Comparison of ENCODE assay signal across 1 cellular context in the genomic region with DNA sequence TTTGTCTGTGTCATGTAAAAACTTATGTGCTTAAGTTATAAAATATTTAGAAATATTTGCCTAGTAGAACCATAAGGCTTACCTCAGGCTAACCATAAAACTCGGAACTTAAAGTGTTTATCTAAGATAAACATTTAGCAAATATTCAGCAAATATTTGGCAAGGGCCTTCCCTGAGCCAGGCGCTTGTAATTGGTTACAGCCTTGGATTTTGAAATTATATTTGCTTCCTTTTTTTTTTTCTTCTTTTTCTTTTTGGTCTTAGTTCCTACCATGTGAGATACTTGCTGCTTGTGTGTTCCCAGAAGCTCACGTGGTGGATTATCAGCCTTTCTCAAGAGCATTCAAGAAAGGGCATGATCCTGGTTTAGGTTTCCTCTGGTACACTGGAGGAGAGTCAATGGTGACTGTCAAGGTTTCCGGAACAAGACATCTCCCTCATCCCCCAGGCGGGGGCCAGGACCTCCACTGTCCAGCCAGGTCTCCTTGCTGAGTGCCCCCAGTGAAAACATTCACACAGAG.
TF ChIP-seq lines count a peak whose summit lies in the region.

No MANE protein-coding gene starts in this region.

TF ChIP-seq in K562, 482 proteins besides CTCF, POLR2A, EP300 and RAD21:
- TF ChIP-seq CBFA2T3 (IDR thresholded peaks at IDR 0.05) (no peak), SP1 (CRISPR knock-in tag; IDR thresholded peaks at IDR 0.05) (no peak), MCM7 (IDR thresholded peaks at IDR 0.05) (no peak), ZNF551 (CRISPR knock-in tag; IDR thresholded peaks at IDR 0.05) (no peak), ZNF23 (CRISPR knock-in tag; IDR thresholded peaks at IDR 0.05) (no peak), C11orf30 (IDR thresholded peaks at IDR 0.05; ENCODE audit: low read depth) (no peak), ZNF121 (CRISPR knock-in tag; conservative IDR thresholded peaks at IDR 0.05) (no peak), SMAD1 (IDR thresholded peaks at IDR 0.05; ENCODE audit: low read depth, low read length, partially characterized antibody) (no peak), DNMT1 (IDR thresholded peaks at IDR 0.05) (no peak), MCM3 (IDR thresholded peaks at IDR 0.05) (no peak), GABPB1 (CRISPR knock-in tag; IDR thresholded peaks at IDR 0.05) (no peak), PHB (CRISPR knock-in tag; IDR thresholded peaks at IDR 0.05) (no peak), RBM15 (IDR thresholded peaks at IDR 0.05; ENCODE audit: insufficient read depth, low read length) (no peak), JUN (IDR thresholded peaks at IDR 0.05; ENCODE audit: borderline replicate concordance, low read depth, low read length) (no peak), JUN (CRISPR knock-in tag; IDR thresholded peaks at IDR 0.05; ENCODE audit: borderline replicate concordance) (no peak)
- TF ChIP-seq, protein P1, sequence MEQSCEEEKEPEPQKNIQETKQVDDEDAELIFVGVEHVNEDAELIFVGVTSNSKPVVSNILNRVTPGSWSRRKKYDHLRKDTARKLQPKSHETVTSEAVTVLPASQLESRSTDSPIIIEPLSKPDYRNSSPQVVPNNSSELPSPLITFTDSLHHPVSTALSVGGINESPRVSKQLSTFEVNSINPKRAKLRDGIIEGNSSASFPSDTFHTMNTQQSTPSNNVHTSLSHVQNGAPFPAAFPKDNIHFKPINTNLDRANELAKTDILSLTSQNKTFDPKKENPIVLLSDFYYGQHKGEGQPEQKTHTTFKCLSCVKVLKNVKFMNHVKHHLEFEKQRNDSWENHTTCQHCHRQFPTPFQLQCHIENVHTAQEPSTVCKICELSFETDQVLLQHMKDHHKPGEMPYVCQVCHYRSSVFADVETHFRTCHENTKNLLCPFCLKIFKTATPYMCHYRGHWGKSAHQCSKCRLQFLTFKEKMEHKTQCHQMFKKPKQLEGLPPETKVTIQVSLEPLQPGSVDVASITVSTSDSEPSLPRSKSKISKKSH (CRISPR knock-in tag; IDR thresholded peaks at IDR 0.05) = no peak
- TF ChIP-seq, protein P2, sequence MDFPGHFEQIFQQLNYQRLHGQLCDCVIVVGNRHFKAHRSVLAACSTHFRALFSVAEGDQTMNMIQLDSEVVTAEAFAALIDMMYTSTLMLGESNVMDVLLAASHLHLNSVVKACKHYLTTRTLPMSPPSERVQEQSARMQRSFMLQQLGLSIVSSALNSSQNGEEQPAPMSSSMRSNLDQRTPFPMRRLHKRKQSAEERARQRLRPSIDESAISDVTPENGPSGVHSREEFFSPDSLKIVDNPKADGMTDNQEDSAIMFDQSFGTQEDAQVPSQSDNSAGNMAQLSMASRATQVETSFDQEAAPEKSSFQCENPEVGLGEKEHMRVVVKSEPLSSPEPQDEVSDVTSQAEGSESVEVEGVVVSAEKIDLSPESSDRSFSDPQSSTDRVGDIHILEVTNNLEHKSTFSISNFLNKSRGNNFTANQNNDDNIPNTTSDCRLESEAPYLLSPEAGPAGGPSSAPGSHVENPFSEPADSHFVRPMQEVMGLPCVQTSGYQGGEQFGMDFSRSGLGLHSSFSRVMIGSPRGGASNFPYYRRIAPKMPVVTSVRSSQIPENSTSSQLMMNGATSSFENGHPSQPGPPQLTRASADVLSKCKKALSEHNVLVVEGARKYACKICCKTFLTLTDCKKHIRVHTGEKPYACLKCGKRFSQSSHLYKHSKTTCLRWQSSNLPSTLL (IDR thresholded peaks at IDR 0.05) = no peak
- TF ChIP-seq, protein P3, sequence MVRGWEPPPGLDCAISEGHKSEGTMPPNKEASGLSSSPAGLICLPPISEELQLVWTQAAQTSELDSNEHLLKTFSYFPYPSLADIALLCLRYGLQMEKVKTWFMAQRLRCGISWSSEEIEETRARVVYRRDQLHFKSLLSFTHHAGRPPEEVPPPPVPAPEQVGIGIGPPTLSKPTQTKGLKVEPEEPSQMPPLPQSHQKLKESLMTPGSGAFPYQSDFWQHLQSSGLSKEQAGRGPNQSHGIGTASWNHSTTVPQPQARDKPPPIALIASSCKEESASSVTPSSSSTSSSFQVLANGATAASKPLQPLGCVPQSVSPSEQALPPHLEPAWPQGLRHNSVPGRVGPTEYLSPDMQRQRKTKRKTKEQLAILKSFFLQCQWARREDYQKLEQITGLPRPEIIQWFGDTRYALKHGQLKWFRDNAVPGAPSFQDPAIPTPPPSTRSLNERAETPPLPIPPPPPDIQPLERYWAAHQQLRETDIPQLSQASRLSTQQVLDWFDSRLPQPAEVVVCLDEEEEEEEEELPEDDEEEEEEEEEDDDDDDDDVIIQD (CRISPR knock-in tag; IDR thresholded peaks at IDR 0.05) = no peak
- TF ChIP-seq, protein P4, sequence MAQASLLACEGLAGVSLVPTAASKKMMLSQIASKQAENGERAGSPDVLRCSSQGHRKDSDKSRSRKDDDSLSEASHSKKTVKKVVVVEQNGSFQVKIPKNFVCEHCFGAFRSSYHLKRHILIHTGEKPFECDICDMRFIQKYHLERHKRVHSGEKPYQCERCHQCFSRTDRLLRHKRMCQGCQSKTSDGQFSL (CRISPR knock-in tag; IDR thresholded peaks at IDR 0.05) = no peak
- TF ChIP-seq, protein P4 (tag; IDR thresholded peaks at IDR 0.05) = no peak
